ENCODE assay signal across 1 cellular context in genomic region chr2:237027712-237028029, GRCh38.
TF ChIP-seq lines count a peak whose summit lies in the region.

No MANE protein-coding gene starts in this region.

TF ChIP-seq in neural cell, 6 proteins besides CTCF, POLR2A, EP300 and RAD21 (continued from another document):
- no peak for TF ChIP-seq TAF1 (IDR thresholded peaks at IDR 0.05; ENCODE audit: low read depth)
